12 cellular contexts compared by ENCODE assay signal in genomic region chr13:112575295-112575622, GRCh38. TPM values are rescaled to one million over a fixed set of nuclear protein-coding genes. Genes with fewer than 3 reads are reported as not detected.
DNase-seq lines count a peak whose midpoint lies in the region; ATAC-seq and TF ChIP-seq lines count a peak whose summit lies in the region.
"Had no signal": no experiment of that assay in that cellular context is flagged by ENCODE, and none has a peak within 500 bp of the region (broad histone marks: within the 10 kb centered on the region; RNA-seq: fewer than 3 reads in every experiment).

No MANE protein-coding gene starts in this region.

- H3K27me3 ChIP-seq in HL-60 (ENCODE audit: insufficient read depth, poor library complexity, severe bottlenecking) (no peaks in the 10 kb centered on the region), muscle layer of duodenum (ENCODE audit: low read depth, low read length) (no peaks in the 10 kb centered on the region)

- no peaks in the 10 kb centered on the region for H3K9me3 ChIP-seq in muscle layer of duodenum (ENCODE audit: control insufficient read depth in 1 of 2, low read length in 2 of 2)
- H3K9me3 ChIP-seq: prostate gland had no signal

- H3K4me1 ChIP-seq in muscle layer of duodenum (ENCODE audit: control insufficient read depth in 1 of 2, insufficient read depth in 2 of 2, low read length in 2 of 2): peaks cover 7 to 15% of the 10 kb centered on the region in 2 donors
- H3K4me1 ChIP-seq: prostate gland had no signal

- H3K27ac Mint-ChIP-seq in CD14-positive monocyte: peak overlapping the region; percentile 60 to 94 (median 83)
- peak overlapping the region; percentile 70 for H3K27ac Mint-ChIP-seq in chondrocyte (ENCODE audit: unreplicated experiment)

- H3K4me3 ChIP-seq in HL-60 (replicated peaks; ENCODE audit: insufficient read depth, low read length): no peak overlapping the region
- no peak overlapping the region for H3K4me3 ChIP-seq in muscle layer of duodenum (ENCODE audit: low read depth in 1 of 2, low read length in 2 of 2)
- H3K4me3 ChIP-seq: prostate gland had no signal

- peaks cover 9 to 15% of the 10 kb centered on the region in 2 donors for H3K36me3 Mint-ChIP-seq in CD14-positive monocyte
- H3K36me3 Mint-ChIP-seq in chondrocyte (ENCODE audit: low read depth): peaks cover 8% of the 10 kb centered on the region

- H3K4me3 Mint-ChIP-seq in CD14-positive monocyte (peak overlapping the region; percentile 62 to 82), chondrocyte (ENCODE audit: unreplicated experiment) (no peak overlapping the region)

- H3K36me3 ChIP-seq in muscle layer of duodenum (ENCODE audit: control insufficient read depth in 1 of 2, insufficient read depth in 2 of 2, low read length in 2 of 2): no peaks in the 10 kb centered on the region
- H3K36me3 ChIP-seq: prostate gland had no signal

- H3K9me3 Mint-ChIP-seq in CD14-positive monocyte: peaks cover 0 to 3% (median 0%) of the 10 kb centered on the region in 7 donors
- peaks cover 13% of the 10 kb centered on the region for H3K9me3 Mint-ChIP-seq in chondrocyte (ENCODE audit: low read depth)

- no peak for DNase-seq in CD14-positive monocyte (ENCODE audit: low spot score)
- DNase-seq in HL-60 (ENCODE audit: low read depth in 1 of 2, low spot score in 1 of 2): no peak
- DNase-seq in chondrocyte (ENCODE audit: low spot score): no peak
- no peak for DNase-seq in NCI-H2081 (lab: John Stamatoyannopoulos, UW)
- no peak for DNase-seq in GM10266 (ENCODE audit: extremely low spot score)
- DNase-seq in NCI-H82 (lab: John Stamatoyannopoulos, UW): no peak
- DNase-seq: activated effector memory CD4-positive, alpha-beta T cell treated with Interleukin-2 at 50 U/mL for 16 hours; DMS 273 treated with DMSO at 0.1 percent for 48 hours; NCI-H748 treated with DMSO at 0.1 percent for 48 hours had no signal

- peak overlapping the region; percentile 50 for H3K27ac ChIP-seq in HL-60 (replicated peaks)
- H3K27ac ChIP-seq in muscle layer of duodenum (ENCODE audit: low read length): peak overlapping the region; percentile 35
- H3K27ac ChIP-seq: prostate gland had no signal

- intact Hi-C loops in CD14-positive monocyte (cut with micrococcal nuclease): no loop called here

- TF ChIP-seq CTCF in CD14-positive monocyte (IDR thresholded peaks at IDR 0.05) (no peak), HL-60 (IDR thresholded peaks at IDR 0.05; ENCODE audit: insufficient read depth, low read length) (no peak), chondrocyte (IDR thresholded peaks at IDR 0.05) (no peak), GM10266 (IDR thresholded peaks at IDR 0.05; ENCODE audit: control insufficient read depth, insufficient read depth, low read depth, missing control alignments) (no peak)

- peaks cover 62% of the 10 kb centered on the region for H3K4me1 Mint-ChIP-seq in CD14-positive monocyte
- peaks cover 26% of the 10 kb centered on the region for H3K4me1 Mint-ChIP-seq in chondrocyte (ENCODE audit: low read depth)

- peaks cover 0 to 1% (median 0%) of the 10 kb centered on the region in 3 donors for H3K27me3 Mint-ChIP-seq in CD14-positive monocyte (ENCODE audit: low read depth in 3 of 3)
- no peaks in the 10 kb centered on the region for H3K27me3 Mint-ChIP-seq in chondrocyte (ENCODE audit: low read depth)

- no peak for ATAC-seq in HG03097 (IDR thresholded peaks at IDR 0.05; ENCODE audit: low FRiP score, unreplicated experiment)

RNA-seq across cellular contexts. Expression of gene TUBGCP3, which starts 12.7 kb away (rescaled TPM):
- polyA plus RNA-seq in CD14-positive monocyte: 10 to 100 TPM; 25.4 to 34.1 TPM
- 16.3 to 32.4 TPM (median 18.5 TPM) in 3 replicates for total RNA-seq in chondrocyte
